1 cellular context compared by ENCODE assay signal in the genomic region with DNA sequence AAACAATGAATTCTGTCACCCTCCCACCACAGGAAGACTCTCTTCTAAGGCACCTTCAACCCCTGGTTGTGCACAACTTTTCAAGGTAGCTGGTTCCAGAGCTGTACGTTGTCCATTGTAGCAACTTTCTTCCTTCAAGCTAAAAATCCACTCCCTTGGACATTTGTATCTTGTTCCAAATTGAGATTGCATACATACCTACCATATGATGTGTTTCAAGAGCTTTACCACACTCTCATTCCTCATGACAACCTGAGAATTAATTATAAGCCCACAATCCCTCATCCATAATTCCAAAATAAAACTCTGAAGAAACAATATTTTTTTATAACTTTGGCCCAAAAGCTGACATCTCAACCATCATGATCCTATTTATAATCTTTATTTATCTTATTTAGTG.
TF ChIP-seq lines count a peak whose summit lies in the region.

No MANE protein-coding gene starts in this region.

TF ChIP-seq in IMR-90, 13 proteins besides CTCF, POLR2A, EP300 and RAD21:
- no peak for TF ChIP-seq NFE2L2 (IDR thresholded peaks at IDR 0.05; ENCODE audit: low read depth, low read length)
- no peak for TF ChIP-seq SMC3 (IDR thresholded peaks at IDR 0.05; ENCODE audit: low read depth, low read length)
- TF ChIP-seq FOS (IDR thresholded peaks at IDR 0.05; ENCODE audit: low read depth, low read length): no peak
- TF ChIP-seq, protein P1, sequence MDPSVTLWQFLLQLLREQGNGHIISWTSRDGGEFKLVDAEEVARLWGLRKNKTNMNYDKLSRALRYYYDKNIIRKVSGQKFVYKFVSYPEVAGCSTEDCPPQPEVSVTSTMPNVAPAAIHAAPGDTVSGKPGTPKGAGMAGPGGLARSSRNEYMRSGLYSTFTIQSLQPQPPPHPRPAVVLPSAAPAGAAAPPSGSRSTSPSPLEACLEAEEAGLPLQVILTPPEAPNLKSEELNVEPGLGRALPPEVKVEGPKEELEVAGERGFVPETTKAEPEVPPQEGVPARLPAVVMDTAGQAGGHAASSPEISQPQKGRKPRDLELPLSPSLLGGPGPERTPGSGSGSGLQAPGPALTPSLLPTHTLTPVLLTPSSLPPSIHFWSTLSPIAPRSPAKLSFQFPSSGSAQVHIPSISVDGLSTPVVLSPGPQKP (IDR thresholded peaks at IDR 0.05; ENCODE audit: borderline replicate concordance, low read depth, low read length): no peak
- no peak for TF ChIP-seq CEBPB (IDR thresholded peaks at IDR 0.05; ENCODE audit: low read depth, low read length)
- no peak for TF ChIP-seq RCOR1 (IDR thresholded peaks at IDR 0.05; ENCODE audit: insufficient replicate concordance, low read length)
- TF ChIP-seq BHLHE40 (IDR thresholded peaks at IDR 0.05; ENCODE audit: low read depth, low read length): no peak
- TF ChIP-seq MXI1 (IDR thresholded peaks at IDR 0.05; ENCODE audit: borderline replicate concordance, low read depth, low read length): no peak
- TF ChIP-seq, protein P2, sequence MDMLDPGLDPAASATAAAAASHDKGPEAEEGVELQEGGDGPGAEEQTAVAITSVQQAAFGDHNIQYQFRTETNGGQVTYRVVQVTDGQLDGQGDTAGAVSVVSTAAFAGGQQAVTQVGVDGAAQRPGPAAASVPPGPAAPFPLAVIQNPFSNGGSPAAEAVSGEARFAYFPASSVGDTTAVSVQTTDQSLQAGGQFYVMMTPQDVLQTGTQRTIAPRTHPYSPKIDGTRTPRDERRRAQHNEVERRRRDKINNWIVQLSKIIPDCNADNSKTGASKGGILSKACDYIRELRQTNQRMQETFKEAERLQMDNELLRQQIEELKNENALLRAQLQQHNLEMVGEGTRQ (IDR thresholded peaks at IDR 0.05; ENCODE audit: low read depth, low read length): no peak
- no peak for TF ChIP-seq RFX5 (IDR thresholded peaks at IDR 0.05; ENCODE audit: low read depth, low read length)
- TF ChIP-seq MAFK (IDR thresholded peaks at IDR 0.05; ENCODE audit: low read depth, low read length): no peak
- TF ChIP-seq MAZ (IDR thresholded peaks at IDR 0.05; ENCODE audit: borderline replicate concordance, low read depth, low read length): no peak
- TF ChIP-seq CHD1 (IDR thresholded peaks at IDR 0.05; ENCODE audit: low read depth, low read length): no peak
